12 cellular contexts compared by ENCODE assay signal in genomic region chr6:151070666-151071065, GRCh38.
A peak's percentile ranks its signal among the peaks of the same experiment; 100 is the strongest.
DNase-seq lines count a peak whose midpoint lies in the region; ATAC-seq and TF ChIP-seq lines count a peak whose summit lies in the region.
"Had no signal": no experiment of that assay in that cellular context is flagged by ENCODE, and none has a peak within 500 bp of the region (broad histone marks: within the 10 kb centered on the region; RNA-seq: fewer than 3 reads in every experiment).

No MANE protein-coding gene starts in this region.

- ATAC-seq in lower lobe of right lung = no peak

- no peaks in the 10 kb centered on the region for H3K9me3 ChIP-seq in lower lobe of right lung
- no peaks in the 10 kb centered on the region for H3K9me3 ChIP-seq in transverse colon
- H3K9me3 ChIP-seq in SJCRH30 (replicated peaks) = no peaks in the 10 kb centered on the region; the same call in 1 of the 2 replicates
- H3K9me3 ChIP-seq: colonic mucosa had no signal

- in situ Hi-C loops in transverse colon (cut with MboI; ENCODE audit: low pct_ligation_motif_present in 1 of 4, low pct_unique_long_range_greater_than_20kb in 1 of 4, low sequenced_read_pairs in 3 of 4) = no loop called here

- 55 to 57% methylated on average over 2 of the region's 2 CpGs for WGBS in transverse colon (ENCODE audit: low coverage in 1 of 2), 2 donors

- H3K4me1 ChIP-seq in lower lobe of right lung (peaks cover 19% of the 10 kb centered on the region), transverse colon (peaks cover 0 to 13% (median 0%) of the 10 kb centered on the region in 4 donors), SJCRH30 (peaks cover 18% of the 10 kb centered on the region)
- H3K4me1 ChIP-seq: colonic mucosa had no signal

- H3K27me3 ChIP-seq in dorsolateral prefrontal cortex (no peaks in the 10 kb centered on the region), lower lobe of right lung (ENCODE audit: low read depth) (no peaks in the 10 kb centered on the region), transverse colon (no peaks in the 10 kb centered on the region), SJCRH30 (no peaks in the 10 kb centered on the region)
- H3K27me3 ChIP-seq: colonic mucosa had no signal

- H3K27ac ChIP-seq in dorsolateral prefrontal cortex (peak overlapping the region in 12 of 59 donors; percentile 10 to 52 (median 23)), lower lobe of right lung (peak overlapping the region; percentile 63), transverse colon (peak overlapping the region; percentile 55 to 74 (median 65)), SJCRH30 (no peak overlapping the region)
- H3K27ac ChIP-seq: colonic mucosa, RWPE1 had no signal

- TF ChIP-seq CTCF in dorsolateral prefrontal cortex (IDR thresholded peaks at IDR 0.05 in 54 of 56, conservative IDR thresholded peaks at IDR 0.05 in 2 of 56; ENCODE audit: low read depth in 1 of 56, partially characterized antibody in 56 of 56) (no peak), lower lobe of right lung (IDR thresholded peaks at IDR 0.05) (no peak), transverse colon (IDR thresholded peaks at IDR 0.05) (no peak)

- no peak for TF ChIP-seq EP300 in transverse colon (IDR thresholded peaks at IDR 0.05; ENCODE audit: low read depth)

- H3K36me3 ChIP-seq in lower lobe of right lung (no peaks in the 10 kb centered on the region), transverse colon (no peaks in the 10 kb centered on the region), SJCRH30 (peaks cover 12% of the 10 kb centered on the region; the same call in 1 of the 2 replicates)
- H3K36me3 ChIP-seq: colonic mucosa had no signal

- H3K4me3 ChIP-seq in dorsolateral prefrontal cortex = peak overlapping the region in 47 of 59 donors; percentile 4 to 58 (median 35)
- peak overlapping the region; percentile 7 for H3K4me3 ChIP-seq in lower lobe of right lung
- peak overlapping the region in 3 of 4 donors; percentile 8 to 18 (median 10) for H3K4me3 ChIP-seq in transverse colon
- no peak overlapping the region for H3K4me3 ChIP-seq in SJCRH30
- H3K4me3 ChIP-seq: colonic mucosa had no signal

- no peak for TF ChIP-seq POLR2A in transverse colon (IDR thresholded peaks at IDR 0.05)

- intact Hi-C loops in dorsolateral prefrontal cortex (cut with DNase I) (no loop called here), lower lobe of right lung (cut with DNase I) (no loop called here), transverse colon (cut with DNase I; ENCODE audit: low total_unique reads) (no loop called here)

- DNase-seq in M059J (ENCODE audit: low read depth) = peak; percentile 69
- no peak for DNase-seq in dorsolateral prefrontal cortex
- no peak for DNase-seq in lower lobe of right lung
- DNase-seq in transverse colon = no peak
- DNase-seq in GM19238 (ENCODE audit: insufficient read length, low spot score) = no peak
- DNase-seq in SJCRH30 = no peak
- no peak for DNase-seq in effector CD8-positive, alpha-beta T cell (lab: John Stamatoyannopoulos, UW)
- DNase-seq: activated B cell treated with CpG ODN at 0.5 μM for 24 hours, colonic mucosa, DND-41, substantia nigra had no signal
